2 cellular contexts compared by ENCODE assay signal in genomic region chr19:46413262-46414031, GRCh38.
A peak's percentile ranks its signal among the peaks of the same experiment; 100 is the strongest.
TF ChIP-seq lines count a peak whose summit lies in the region.

TSS of gene CCDC8 (minus strand) at chr19:46413564. CDS start at chr19:46412810, 754 bp downstream.

TF ChIP-seq in HEK293, 187 proteins besides CTCF, POLR2A, EP300 and RAD21 (continued from another document and continues in another):
- no peak for TF ChIP-seq REST (tag by site-specific recombination; IDR thresholded peaks at IDR 0.05)
- TF ChIP-seq KLF9 (tag by site-specific recombination; IDR thresholded peaks at IDR 0.05; ENCODE audit: low read depth), result peak; percentile 96
- no peak for TF ChIP-seq ZNF423 (tag by site-specific recombination; IDR thresholded peaks at IDR 0.05)
- no peak for TF ChIP-seq ZNF433 (tag by site-specific recombination; IDR thresholded peaks at IDR 0.05; ENCODE audit: low read depth)
- peak; percentile 88 for TF ChIP-seq ZBTB10 (tag by site-specific recombination; IDR thresholded peaks at IDR 0.05)
- 0 out of 2 replicates have a peak, but pooled peaks have one; percentile 89 for TF ChIP-seq SCRT2 (tag by site-specific recombination; IDR thresholded peaks at IDR 0.05)
- TF ChIP-seq ZNF555 (tag by site-specific recombination; conservative IDR thresholded peaks at IDR 0.05), result no peak
- no peak for TF ChIP-seq TRIM28 (IDR thresholded peaks at IDR 0.05; ENCODE audit: borderline replicate concordance, low read length)
- no peak for TF ChIP-seq ZNF558 (tag by site-specific recombination; IDR thresholded peaks at IDR 0.05)
- TF ChIP-seq SP2 (tag by site-specific recombination; IDR thresholded peaks at IDR 0.05), result peak; percentile 94
- TF ChIP-seq ZNF274 (IDR thresholded peaks at IDR 0.05; ENCODE audit: low read length), result no peak
- no peak for TF ChIP-seq ZNF274 (tag by site-specific recombination; IDR thresholded peaks at IDR 0.05; ENCODE audit: borderline replicate concordance)
- no peak for TF ChIP-seq GFI1B (tag by site-specific recombination; IDR thresholded peaks at IDR 0.05)
- TF ChIP-seq ZNF501 (tag by site-specific recombination; IDR thresholded peaks at IDR 0.05), result peak; percentile 67
- TF ChIP-seq ZNF280D (tag by site-specific recombination; IDR thresholded peaks at IDR 0.05), result no peak
- TF ChIP-seq ZNF280C (tag by site-specific recombination; IDR thresholded peaks at IDR 0.05), result no peak

TF ChIP-seq in K562, 482 proteins besides CTCF, POLR2A, EP300 and RAD21 (continued from another document and continues in another):
- peak in 1 of 2 experiments; percentile 63; a peak in 1 of 4 replicates for TF ChIP-seq ZMIZ1 (IDR thresholded peaks at IDR 0.05; ENCODE audit: low read depth in 2 of 2, low read length in 2 of 2)
- no peak for TF ChIP-seq ATF1 (CRISPR knock-in tag; IDR thresholded peaks at IDR 0.05)
- TF ChIP-seq ATF1 (tag; IDR thresholded peaks at IDR 0.05), result peak; percentile 88
- no peak for TF ChIP-seq NCOA6 (IDR thresholded peaks at IDR 0.05)
- no peak for TF ChIP-seq CEBPG (CRISPR knock-in tag; IDR thresholded peaks at IDR 0.05)
- TF ChIP-seq CEBPG (tag; conservative IDR thresholded peaks at IDR 0.05 in 1 of 2, IDR thresholded peaks at IDR 0.05 in 1 of 2), result no peak
- peak; percentile 23; the same call in 1 of the 2 replicates for TF ChIP-seq SMARCA4 (IDR thresholded peaks at IDR 0.05)
- TF ChIP-seq ZNF398 (CRISPR knock-in tag; IDR thresholded peaks at IDR 0.05), result no peak
- no peak for TF ChIP-seq NCOA4 (IDR thresholded peaks at IDR 0.05; ENCODE audit: partially characterized antibody)
- TF ChIP-seq NFIX (CRISPR knock-in tag; IDR thresholded peaks at IDR 0.05; ENCODE audit: low read depth), result no peak
- no peak for TF ChIP-seq ZNF764 (CRISPR knock-in tag; IDR thresholded peaks at IDR 0.05; ENCODE audit: low read depth)
- peak; percentile 88 for TF ChIP-seq CTBP1 (IDR thresholded peaks at IDR 0.05; ENCODE audit: borderline replicate concordance)
- 0 out of 2 replicates have a peak, but pooled peaks have one; percentile 70 for TF ChIP-seq ZNF589 (CRISPR knock-in tag; IDR thresholded peaks at IDR 0.05; ENCODE audit: low read depth)
- 0 out of 2 replicates have a peak, but pooled peaks have one; percentile 60 for TF ChIP-seq ELF2 (CRISPR knock-in tag; IDR thresholded peaks at IDR 0.05)
- TF ChIP-seq DMBX1 (CRISPR knock-in tag; IDR thresholded peaks at IDR 0.05; ENCODE audit: borderline replicate concordance), result 0 out of 2 replicates have a peak, but pooled peaks have one; percentile 25
- TF ChIP-seq ESRRA (IDR thresholded peaks at IDR 0.05; ENCODE audit: borderline replicate concordance, low read depth), result peak; percentile 96
- no peak for TF ChIP-seq ETV6 (IDR thresholded peaks at IDR 0.05; ENCODE audit: borderline replicate concordance in 1 of 2, low read depth in 2 of 2, low read length in 1 of 2)
- TF ChIP-seq ETV6 (CRISPR knock-in tag; IDR thresholded peaks at IDR 0.05; ENCODE audit: borderline replicate concordance), result no peak
- no peak for TF ChIP-seq ZNF24 (IDR thresholded peaks at IDR 0.05)
- TF ChIP-seq PKNOX1 (IDR thresholded peaks at IDR 0.05), result peak; percentile 99
- TF ChIP-seq ADNP (tag; IDR thresholded peaks at IDR 0.05), result no peak
- TF ChIP-seq CUX1 (CRISPR knock-in tag; IDR thresholded peaks at IDR 0.05), result no peak
- TF ChIP-seq SRF (CRISPR knock-in tag; IDR thresholded peaks at IDR 0.05), result peak; percentile 10 to 55; a peak in 2 of 4 replicates
- TF ChIP-seq RAD51 (IDR thresholded peaks at IDR 0.05; ENCODE audit: borderline replicate concordance, low read depth), result no peak
- peak; percentile 79; the same call in 1 of the 2 replicates for TF ChIP-seq ARID4B (CRISPR knock-in tag; IDR thresholded peaks at IDR 0.05)
- TF ChIP-seq NEUROD1 (IDR thresholded peaks at IDR 0.05; ENCODE audit: borderline replicate concordance, low read depth, low read length, partially characterized antibody), result peak; percentile 50
- TF ChIP-seq HDAC2 (IDR thresholded peaks at IDR 0.05), result no peak
- TF ChIP-seq CHD1 (IDR thresholded peaks at IDR 0.05; ENCODE audit: low read length), result no peak
- no peak for TF ChIP-seq RFX1 (IDR thresholded peaks at IDR 0.05)
- TF ChIP-seq MXD1 (CRISPR knock-in tag; IDR thresholded peaks at IDR 0.05; ENCODE audit: borderline replicate concordance, poor library complexity, severe bottlenecking), result no peak
- no peak for TF ChIP-seq MED1 (CRISPR knock-in tag; IDR thresholded peaks at IDR 0.05; ENCODE audit: borderline replicate concordance)
- TF ChIP-seq ZNF830 (CRISPR knock-in tag; IDR thresholded peaks at IDR 0.05), result peak; percentile 35; the same call in 1 of the 2 replicates
- peak; percentile 88 for TF ChIP-seq CCNT2 (IDR thresholded peaks at IDR 0.05; ENCODE audit: borderline replicate concordance, extremely low read depth, insufficient read length, low read depth, low read length)
- TF ChIP-seq GTF2A2 (tag; IDR thresholded peaks at IDR 0.05), result peak; percentile 66; the same call in 1 of the 2 replicates
- 0 out of 2 replicates have a peak, but pooled peaks have one; percentile 54 for TF ChIP-seq GATAD2A (IDR thresholded peaks at IDR 0.05)
- peak; percentile 16; the same call in 1 of the 2 replicates for TF ChIP-seq CBFA2T3 (IDR thresholded peaks at IDR 0.05)
- TF ChIP-seq ATF6 (CRISPR knock-in tag; IDR thresholded peaks at IDR 0.05), result peak; percentile 22; the same call in 1 of the 2 replicates
